13 cellular contexts compared by ENCODE assay signal in genomic region chr22:42419328-42419881, GRCh38. TPM values are rescaled to one million over a fixed set of nuclear protein-coding genes. Genes with fewer than 3 reads are reported as not detected.
DNase-seq lines count a peak whose midpoint lies in the region; ATAC-seq, FAIRE-seq and TF ChIP-seq lines count a peak whose summit lies in the region.
"Had no signal": no experiment of that assay in that cellular context is flagged by ENCODE, and none has a peak within 500 bp of the region (broad histone marks: within the 10 kb centered on the region; RNA-seq: fewer than 3 reads in every experiment).

No MANE protein-coding gene starts in this region.

- no peak for TF ChIP-seq CTCF in OCI-LY1 (IDR thresholded peaks at IDR 0.05; ENCODE audit: low read length)
- no peak for TF ChIP-seq CTCF in thyroid gland (IDR thresholded peaks at IDR 0.05)

- no peaks in the 10 kb centered on the region for H3K79me2 ChIP-seq in OCI-LY1 (ENCODE audit: insufficient read depth, low read length)

- 37 to 46% methylated on average over 9 to 11 of the region's 17 CpGs for WGBS in thyroid gland, 2 donors

- no peak overlapping the region for H3K27ac ChIP-seq in OCI-LY1 (ENCODE audit: low read depth, low read length, poor library complexity, severe bottlenecking)
- H3K27ac ChIP-seq in thyroid gland: peak overlapping the region; percentile 55 to 74 (median 70)

- peak overlapping the region; percentile 32; the same call in 1 of the 2 replicates for H3K4me2 ChIP-seq in OCI-LY1 (ENCODE audit: low read length)

- peak; percentile 15 for ATAC-seq in Right ventricle myocardium inferior
- no peak for ATAC-seq in GM19023 (IDR thresholded peaks at IDR 0.05; ENCODE audit: unreplicated experiment)
- no peak for ATAC-seq in GM18511 (IDR thresholded peaks at IDR 0.05; ENCODE audit: unreplicated experiment)

- no peak overlapping the region for H3K9ac ChIP-seq in OCI-LY1 (ENCODE audit: low read length)

- H3K9me2 ChIP-seq in OCI-LY1 (ENCODE audit: low read depth, low read length): no peaks in the 10 kb centered on the region

- H2AFZ ChIP-seq in OCI-LY1 (ENCODE audit: low read length): no peak overlapping the region

- TF ChIP-seq POLR2A in thyroid gland (IDR thresholded peaks at IDR 0.05): no peak

- H3K27me3 ChIP-seq in OCI-LY1 (ENCODE audit: insufficient read depth, low read length) (peaks cover 5% of the 10 kb centered on the region; the same call in 1 of the 2 replicates), thyroid gland (no peaks in the 10 kb centered on the region)

- H3K4me3 ChIP-seq in OCI-LY1 (ENCODE audit: low read depth, low read length, poor library complexity, severe bottlenecking): no peak overlapping the region
- no peak overlapping the region for H3K4me3 ChIP-seq in thyroid gland (replicated peaks in 1 of 3)

- no peak for FAIRE-seq in RCC 7860 (lab: Jason Lieb, UNC)

- H4K20me1 ChIP-seq in OCI-LY1 (ENCODE audit: insufficient read depth, low read length): no peaks in the 10 kb centered on the region

- no peaks in the 10 kb centered on the region for H3F3A ChIP-seq in OCI-LY1 (ENCODE audit: insufficient read depth, low read length)

- no peaks in the 10 kb centered on the region for H3K9me3 ChIP-seq in OCI-LY1 (ENCODE audit: low read length)
- no peaks in the 10 kb centered on the region for H3K9me3 ChIP-seq in thyroid gland

- H3K36me3 ChIP-seq in OCI-LY1 (ENCODE audit: insufficient read depth, low read length): no peaks in the 10 kb centered on the region
- no peaks in the 10 kb centered on the region for H3K36me3 ChIP-seq in thyroid gland

- intact Hi-C loops in Right ventricle myocardium inferior (cut with DNase I): no loop called here
- intact Hi-C loops in cardiac septum (cut with DNase I): no loop called here
- intact Hi-C loops in thyroid gland (cut with DNase I): no loop called here

- H3K4me1 ChIP-seq in OCI-LY1 (ENCODE audit: insufficient read depth, low read length, severe bottlenecking) (no peaks in the 10 kb centered on the region), thyroid gland (peaks cover 9 to 23% of the 10 kb centered on the region in 2 donors)

- peak; percentile 62 for DNase-seq in Right ventricle myocardium inferior (ENCODE audit: missing footprints)
- DNase-seq in cardiac septum (ENCODE audit: low spot score): no peak
- DNase-seq in left kidney (ENCODE audit: low read depth, low spot score): peak; percentile 77
- DNase-seq in thyroid gland: peak; percentile 79 to 90
- no peak for DNase-seq in RCC 7860 (ENCODE audit: low spot score)
- DNase-seq: activated naive CD8-positive, alpha-beta T cell treated with anti-CD3 and anti-CD28 coated beads, Interleukin-2, amount 10 ng/mL, durations not matched to agents 7 days and 5 days; EL; midbrain; NCI-H1092 treated with DMSO at 0.1 percent for 48 hours; T-helper 1 cell had no signal

RNA-seq across cellular contexts. Expression of gene NFAM1, which starts 12.8 kb away (rescaled TPM):
- total RNA-seq in Right ventricle myocardium inferior: 2.9 TPM
- total RNA-seq in cardiac septum: 1.5 TPM
- total RNA-seq in thyroid gland: 1 to 10 TPM in 3 of 4 donors, under 1 TPM in 1; 0.89 to 1.4 (median 1.2) TPM

Comparison
In these comparisons a context has a peak if more than half of its experiments do, and no peak if none do; other contexts are left out.
1. DNase-seq: peak in Right ventricle myocardium inferior (single experiment), left kidney (single experiment) and thyroid gland (2 of 2); none in cardiac septum (single experiment) and RCC 7860 (single experiment).